In genomic region chr17:21286066-21286770, GRCh38 we compare ENCODE assay signal across 1 cellular context.
A peak's percentile ranks its signal among the peaks of the same experiment; 100 is the strongest.
TF ChIP-seq lines count a peak whose summit lies in the region.

No MANE protein-coding gene starts in this region.

TF ChIP-seq in HepG2, 621 proteins besides CTCF, POLR2A, EP300 and RAD21 (continued from another document and continues in another):
- TF ChIP-seq HNF4A (CRISPR knock-in tag; IDR thresholded peaks at IDR 0.05) (peak; percentile 63), NR2F6 (IDR thresholded peaks at IDR 0.05) (peak; percentile 34; the same call in 1 of the 2 replicates), NR2F6 (CRISPR knock-in tag; IDR thresholded peaks at IDR 0.05) (peak; percentile 43; the same call in 1 of the 2 replicates), ZNF737 (CRISPR knock-in tag; IDR thresholded peaks at IDR 0.05; ENCODE audit: borderline replicate concordance) (no peak), ZBTB46 (CRISPR knock-in tag; IDR thresholded peaks at IDR 0.05; ENCODE audit: borderline replicate concordance) (no peak), ZNF24 (IDR thresholded peaks at IDR 0.05) (no peak), LCORL (IDR thresholded peaks at IDR 0.05) (no peak), LCORL (CRISPR knock-in tag; IDR thresholded peaks at IDR 0.05) (peak; percentile 66; the same call in 1 of the 2 replicates), ZNF75D (CRISPR knock-in tag; IDR thresholded peaks at IDR 0.05; ENCODE audit: borderline replicate concordance) (no peak), MIXL1 (CRISPR knock-in tag; IDR thresholded peaks at IDR 0.05) (peak; percentile 89), ZNF552 (CRISPR knock-in tag; IDR thresholded peaks at IDR 0.05; ENCODE audit: borderline replicate concordance) (no peak), ATF7 (IDR thresholded peaks at IDR 0.05) (no peak), ATF7 (CRISPR knock-in tag; IDR thresholded peaks at IDR 0.05) (0 out of 2 replicates have a peak, but pooled peaks have one; percentile 21), BRCA1 (CRISPR knock-in tag; IDR thresholded peaks at IDR 0.05) (no peak), HCFC1 (IDR thresholded peaks at IDR 0.05; ENCODE audit: low read depth, low read length) (no peak), KAT2B (IDR thresholded peaks at IDR 0.05; ENCODE audit: borderline replicate concordance, low read depth, low read length) (no peak), ZNF841 (CRISPR knock-in tag; IDR thresholded peaks at IDR 0.05; ENCODE audit: borderline replicate concordance) (no peak), ZNF766 (CRISPR knock-in tag; IDR thresholded peaks at IDR 0.05; ENCODE audit: borderline replicate concordance) (0 out of 2 replicates have a peak, but pooled peaks have one; percentile 58), ZNF331 (CRISPR knock-in tag; IDR thresholded peaks at IDR 0.05) (peak; percentile 54; the same call in 1 of the 2 replicates), SOX6 (IDR thresholded peaks at IDR 0.05) (no peak), SOX6 (CRISPR knock-in tag; IDR thresholded peaks at IDR 0.05) (peak; percentile 67), ZNF776 (CRISPR knock-in tag; IDR thresholded peaks at IDR 0.05) (no peak), ARID4A (CRISPR knock-in tag; IDR thresholded peaks at IDR 0.05; ENCODE audit: borderline replicate concordance) (peak; percentile 96), ELF1 (CRISPR knock-in tag; IDR thresholded peaks at IDR 0.05) (peak; percentile 82), NAIF1 (CRISPR knock-in tag; IDR thresholded peaks at IDR 0.05; ENCODE audit: borderline replicate concordance) (no peak), ZNF460 (CRISPR knock-in tag; IDR thresholded peaks at IDR 0.05; ENCODE audit: borderline replicate concordance) (peak; percentile 49; the same call in 1 of the 2 replicates), FOSL2 (CRISPR knock-in tag; IDR thresholded peaks at IDR 0.05) (peak; percentile 97), SPEN (CRISPR knock-in tag; IDR thresholded peaks at IDR 0.05; ENCODE audit: low read depth) (peak; percentile 84; the same call in 1 of the 2 replicates), RNF2 (conservative IDR thresholded peaks at IDR 0.05; ENCODE audit: low read depth) (no peak), ZIK1 (CRISPR knock-in tag; IDR thresholded peaks at IDR 0.05; ENCODE audit: borderline replicate concordance, low read depth) (no peak), MLX (CRISPR knock-in tag; IDR thresholded peaks at IDR 0.05) (peak; percentile 44; the same call in 1 of the 2 replicates)
- TF ChIP-seq, protein P1, sequence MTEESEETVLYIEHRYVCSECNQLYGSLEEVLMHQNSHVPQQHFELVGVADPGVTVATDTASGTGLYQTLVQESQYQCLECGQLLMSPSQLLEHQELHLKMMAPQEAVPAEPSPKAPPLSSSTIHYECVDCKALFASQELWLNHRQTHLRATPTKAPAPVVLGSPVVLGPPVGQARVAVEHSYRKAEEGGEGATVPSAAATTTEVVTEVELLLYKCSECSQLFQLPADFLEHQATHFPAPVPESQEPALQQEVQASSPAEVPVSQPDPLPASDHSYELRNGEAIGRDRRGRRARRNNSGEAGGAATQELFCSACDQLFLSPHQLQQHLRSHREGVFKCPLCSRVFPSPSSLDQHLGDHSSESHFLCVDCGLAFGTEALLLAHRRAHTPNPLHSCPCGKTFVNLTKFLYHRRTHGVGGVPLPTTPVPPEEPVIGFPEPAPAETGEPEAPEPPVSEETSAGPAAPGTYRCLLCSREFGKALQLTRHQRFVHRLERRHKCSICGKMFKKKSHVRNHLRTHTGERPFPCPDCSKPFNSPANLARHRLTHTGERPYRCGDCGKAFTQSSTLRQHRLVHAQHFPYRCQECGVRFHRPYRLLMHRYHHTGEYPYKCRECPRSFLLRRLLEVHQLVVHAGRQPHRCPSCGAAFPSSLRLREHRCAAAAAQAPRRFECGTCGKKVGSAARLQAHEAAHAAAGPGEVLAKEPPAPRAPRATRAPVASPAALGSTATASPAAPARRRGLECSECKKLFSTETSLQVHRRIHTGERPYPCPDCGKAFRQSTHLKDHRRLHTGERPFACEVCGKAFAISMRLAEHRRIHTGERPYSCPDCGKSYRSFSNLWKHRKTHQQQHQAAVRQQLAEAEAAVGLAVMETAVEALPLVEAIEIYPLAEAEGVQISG (CRISPR knock-in tag; IDR thresholded peaks at IDR 0.05) = peak; percentile 46; the same call in 1 of the 2 replicates
- TF ChIP-seq, protein P2, sequence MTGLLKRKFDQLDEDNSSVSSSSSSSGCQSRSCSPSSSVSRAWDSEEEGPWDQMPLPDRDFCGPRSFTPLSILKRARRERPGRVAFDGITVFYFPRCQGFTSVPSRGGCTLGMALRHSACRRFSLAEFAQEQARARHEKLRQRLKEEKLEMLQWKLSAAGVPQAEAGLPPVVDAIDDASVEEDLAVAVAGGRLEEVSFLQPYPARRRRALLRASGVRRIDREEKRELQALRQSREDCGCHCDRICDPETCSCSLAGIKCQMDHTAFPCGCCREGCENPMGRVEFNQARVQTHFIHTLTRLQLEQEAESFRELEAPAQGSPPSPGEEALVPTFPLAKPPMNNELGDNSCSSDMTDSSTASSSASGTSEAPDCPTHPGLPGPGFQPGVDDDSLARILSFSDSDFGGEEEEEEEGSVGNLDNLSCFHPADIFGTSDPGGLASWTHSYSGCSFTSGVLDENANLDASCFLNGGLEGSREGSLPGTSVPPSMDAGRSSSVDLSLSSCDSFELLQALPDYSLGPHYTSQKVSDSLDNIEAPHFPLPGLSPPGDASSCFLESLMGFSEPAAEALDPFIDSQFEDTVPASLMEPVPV (CRISPR knock-in tag; IDR thresholded peaks at IDR 0.05) = 0 out of 2 replicates have a peak, but pooled peaks have one; percentile 48
- TF ChIP-seq, protein P3, sequence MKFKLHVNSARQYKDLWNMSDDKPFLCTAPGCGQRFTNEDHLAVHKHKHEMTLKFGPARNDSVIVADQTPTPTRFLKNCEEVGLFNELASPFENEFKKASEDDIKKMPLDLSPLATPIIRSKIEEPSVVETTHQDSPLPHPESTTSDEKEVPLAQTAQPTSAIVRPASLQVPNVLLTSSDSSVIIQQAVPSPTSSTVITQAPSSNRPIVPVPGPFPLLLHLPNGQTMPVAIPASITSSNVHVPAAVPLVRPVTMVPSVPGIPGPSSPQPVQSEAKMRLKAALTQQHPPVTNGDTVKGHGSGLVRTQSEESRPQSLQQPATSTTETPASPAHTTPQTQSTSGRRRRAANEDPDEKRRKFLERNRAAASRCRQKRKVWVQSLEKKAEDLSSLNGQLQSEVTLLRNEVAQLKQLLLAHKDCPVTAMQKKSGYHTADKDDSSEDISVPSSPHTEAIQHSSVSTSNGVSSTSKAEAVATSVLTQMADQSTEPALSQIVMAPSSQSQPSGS (CRISPR knock-in tag; IDR thresholded peaks at IDR 0.05) = no peak
- TF ChIP-seq, protein P4, sequence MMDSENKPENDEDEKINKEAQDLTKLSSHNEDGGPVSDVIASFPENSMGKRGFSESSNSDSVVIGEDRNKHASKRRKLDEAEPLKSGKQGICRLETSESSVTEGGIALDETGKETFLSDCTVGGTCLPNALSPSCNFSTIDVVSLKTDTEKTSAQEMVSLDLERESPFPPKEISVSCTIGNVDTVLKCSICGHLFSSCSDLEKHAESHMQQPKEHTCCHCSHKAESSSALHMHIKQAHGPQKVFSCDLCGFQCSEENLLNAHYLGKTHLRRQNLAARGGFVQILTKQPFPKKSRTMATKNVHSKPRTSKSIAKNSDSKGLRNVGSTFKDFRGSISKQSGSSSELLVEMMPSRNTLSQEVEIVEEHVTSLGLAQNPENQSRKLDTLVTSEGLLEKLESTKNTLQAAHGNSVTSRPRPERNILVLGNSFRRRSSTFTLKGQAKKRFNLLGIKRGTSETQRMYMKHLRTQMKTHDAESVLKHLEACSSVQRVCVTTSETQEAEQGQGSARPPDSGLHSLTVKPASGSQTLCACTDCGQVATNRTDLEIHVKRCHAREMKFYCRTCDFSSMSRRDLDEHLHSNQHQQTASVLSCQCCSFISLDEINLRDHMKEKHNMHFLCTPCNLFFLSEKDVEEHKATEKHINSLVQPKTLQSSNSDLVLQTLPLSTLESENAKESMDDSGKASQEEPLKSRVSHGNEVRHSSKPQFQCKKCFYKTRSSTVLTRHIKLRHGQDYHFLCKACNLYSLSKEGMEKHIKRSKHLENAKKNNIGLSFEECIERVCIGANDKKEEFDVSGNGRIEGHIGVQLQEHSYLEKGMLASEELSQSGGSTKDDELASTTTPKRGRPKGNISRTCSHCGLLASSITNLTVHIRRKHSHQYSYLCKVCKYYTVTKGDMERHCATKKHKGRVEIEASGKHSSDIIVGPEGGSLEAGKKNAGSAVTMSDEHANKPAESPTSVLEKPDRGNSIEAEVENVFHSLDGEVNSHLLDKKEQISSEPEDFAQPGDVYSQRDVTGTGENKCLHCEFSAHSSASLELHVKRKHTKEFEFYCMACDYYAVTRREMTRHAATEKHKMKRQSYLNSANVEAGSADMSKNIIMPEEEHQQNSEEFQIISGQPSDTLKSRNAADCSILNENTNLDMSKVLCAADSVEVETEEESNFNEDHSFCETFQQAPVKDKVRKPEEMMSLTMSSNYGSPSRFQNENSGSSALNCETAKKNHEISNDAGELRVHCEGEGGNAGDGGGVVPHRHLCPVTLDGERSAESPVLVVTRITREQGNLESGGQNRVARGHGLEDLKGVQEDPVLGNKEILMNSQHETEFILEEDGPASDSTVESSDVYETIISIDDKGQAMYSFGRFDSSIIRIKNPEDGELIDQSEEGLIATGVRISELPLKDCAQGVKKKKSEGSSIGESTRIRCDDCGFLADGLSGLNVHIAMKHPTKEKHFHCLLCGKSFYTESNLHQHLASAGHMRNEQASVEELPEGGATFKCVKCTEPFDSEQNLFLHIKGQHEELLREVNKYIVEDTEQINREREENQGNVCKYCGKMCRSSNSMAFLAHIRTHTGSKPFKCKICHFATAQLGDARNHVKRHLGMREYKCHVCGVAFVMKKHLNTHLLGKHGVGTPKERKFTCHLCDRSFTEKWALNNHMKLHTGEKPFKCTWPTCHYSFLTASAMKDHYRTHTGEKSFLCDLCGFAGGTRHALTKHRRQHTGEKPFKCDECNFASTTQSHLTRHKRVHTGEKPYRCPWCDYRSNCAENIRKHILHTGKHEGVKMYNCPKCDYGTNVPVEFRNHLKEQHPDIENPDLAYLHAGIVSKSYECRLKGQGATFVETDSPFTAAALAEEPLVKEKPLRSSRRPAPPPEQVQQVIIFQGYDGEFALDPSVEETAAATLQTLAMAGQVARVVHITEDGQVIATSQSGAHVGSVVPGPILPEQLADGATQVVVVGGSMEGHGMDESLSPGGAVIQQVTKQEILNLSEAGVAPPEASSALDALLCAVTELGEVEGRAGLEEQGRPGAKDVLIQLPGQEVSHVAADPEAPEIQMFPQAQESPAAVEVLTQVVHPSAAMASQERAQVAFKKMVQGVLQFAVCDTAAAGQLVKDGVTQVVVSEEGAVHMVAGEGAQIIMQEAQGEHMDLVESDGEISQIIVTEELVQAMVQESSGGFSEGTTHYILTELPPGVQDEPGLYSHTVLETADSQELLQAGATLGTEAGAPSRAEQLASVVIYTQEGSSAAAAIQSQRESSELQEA (CRISPR knock-in tag; IDR thresholded peaks at IDR 0.05; ENCODE audit: not compliant biosample characterization) = no peak
- TF ChIP-seq, protein P5, sequence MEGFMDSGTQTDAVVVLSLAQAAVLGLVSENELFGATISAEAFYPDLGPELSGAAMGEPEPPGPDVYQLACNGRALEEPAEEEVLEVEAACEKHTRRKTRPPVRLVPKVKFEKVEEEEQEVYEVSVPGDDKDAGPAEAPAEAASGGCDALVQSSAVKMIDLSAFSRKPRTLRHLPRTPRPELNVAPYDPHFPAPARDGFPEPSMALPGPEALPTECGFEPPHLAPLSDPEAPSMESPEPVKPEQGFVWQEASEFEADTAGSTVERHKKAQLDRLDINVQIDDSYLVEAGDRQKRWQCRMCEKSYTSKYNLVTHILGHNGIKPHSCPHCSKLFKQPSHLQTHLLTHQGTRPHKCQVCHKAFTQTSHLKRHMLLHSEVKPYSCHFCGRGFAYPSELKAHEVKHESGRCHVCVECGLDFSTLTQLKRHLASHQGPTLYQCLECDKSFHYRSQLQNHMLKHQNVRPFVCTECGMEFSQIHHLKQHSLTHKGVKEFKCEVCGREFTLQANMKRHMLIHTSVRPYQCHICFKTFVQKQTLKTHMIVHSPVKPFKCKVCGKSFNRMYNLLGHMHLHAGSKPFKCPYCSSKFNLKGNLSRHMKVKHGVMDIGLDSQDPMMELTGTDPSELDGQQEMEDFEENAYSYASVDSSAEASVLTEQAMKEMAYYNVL (CRISPR knock-in tag; IDR thresholded peaks at IDR 0.05; ENCODE audit: borderline replicate concordance) = peak; percentile 84; the same call in 1 of the 2 replicates
